Comparison of ENCODE assay signal across 9 cellular contexts in the genomic region with DNA sequence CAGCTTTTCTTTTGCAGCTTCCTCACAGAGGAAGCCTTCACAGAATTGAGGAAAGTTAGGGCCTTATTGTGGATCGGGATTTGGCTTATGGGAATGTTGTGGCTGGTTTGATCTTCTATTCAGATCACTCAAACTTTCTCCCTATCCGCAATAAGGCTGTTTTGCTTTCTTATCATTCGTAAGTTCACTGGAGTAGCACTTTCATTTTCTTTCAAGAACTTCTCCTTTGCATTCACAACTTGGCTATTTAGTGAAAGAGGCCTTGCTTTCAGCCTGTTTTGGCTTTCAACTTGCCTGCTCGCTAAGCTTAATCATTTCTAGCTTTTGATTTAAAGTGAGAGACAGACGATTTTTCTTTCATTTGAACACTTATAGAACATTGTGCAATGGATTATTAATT.
DNase-seq lines count a peak whose midpoint lies in the region; ATAC-seq and TF ChIP-seq lines count a peak whose summit lies in the region.
"Had no signal": no experiment of that assay in that cellular context is flagged by ENCODE, and none has a peak within 500 bp of the region (broad histone marks: within the 10 kb centered on the region; RNA-seq: fewer than 3 reads in every experiment).

No MANE protein-coding gene starts in this region.

- H3K4me2 ChIP-seq in mesendoderm (ENCODE audit: low read length) = no peak overlapping the region

- TF ChIP-seq EP300 in stomach (IDR thresholded peaks at IDR 0.05) = no peak

- H3K9me3 Mint-ChIP-seq in effector memory CD8-positive, alpha-beta T cell = no peaks in the 10 kb centered on the region
- H3K9me3 Mint-ChIP-seq: WTC11 had no signal

- no peak overlapping the region for H3K9ac ChIP-seq in mesendoderm (ENCODE audit: low read length)

- peak; percentile 4 for DNase-seq in GM12865 (ENCODE audit: low read depth)
- no peak for DNase-seq in effector memory CD8-positive, alpha-beta T cell
- DNase-seq in heart left ventricle = no peak
- no peak for DNase-seq in mesendoderm
- no peak for DNase-seq in stomach

- H3K79me2 ChIP-seq in mesendoderm (ENCODE audit: control insufficient read depth, insufficient read depth, low read length) = no peaks in the 10 kb centered on the region

- H3K23ac ChIP-seq in mesendoderm (ENCODE audit: low read length) = no peak overlapping the region

- H4K8ac ChIP-seq in mesendoderm (ENCODE audit: low read depth, low read length) = no peak overlapping the region

- no peak overlapping the region for H2BK120ac ChIP-seq in mesendoderm (ENCODE audit: low read depth, low read length)

- no peaks in the 10 kb centered on the region for H3K27me3 ChIP-seq in heart left ventricle
- H3K27me3 ChIP-seq in mesendoderm (ENCODE audit: insufficient read depth, low read length, poor library complexity) = no peaks in the 10 kb centered on the region
- no peaks in the 10 kb centered on the region for H3K27me3 ChIP-seq in stomach

- no peak overlapping the region for H3K4ac ChIP-seq in mesendoderm (ENCODE audit: low read depth, low read length)

- intact Hi-C loops in heart left ventricle (cut with DNase I) (no loop called here), stomach (cut with DNase I; ENCODE audit: low total_unique reads) (no loop called here)

- H2AK5ac ChIP-seq in mesendoderm (ENCODE audit: low read length) = no peak overlapping the region

- peaks cover 5 to 8% of the 10 kb centered on the region in 2 donors for H3K4me1 Mint-ChIP-seq in effector memory CD8-positive, alpha-beta T cell (ENCODE audit: low read depth in 2 of 2)
- H3K4me1 Mint-ChIP-seq: WTC11 had no signal

- H3K27me3 Mint-ChIP-seq in effector memory CD8-positive, alpha-beta T cell = no peaks in the 10 kb centered on the region

- H3K79me1 ChIP-seq in mesendoderm (ENCODE audit: low read length) = no peaks in the 10 kb centered on the region

- peaks cover 0 to 5% (median 0%) of the 10 kb centered on the region in 12 donors for H3K4me1 ChIP-seq in heart left ventricle
- H3K4me1 ChIP-seq in mesendoderm (ENCODE audit: control insufficient read depth, low read depth, low read length) = no peaks in the 10 kb centered on the region
- H3K4me1 ChIP-seq in stomach = peaks cover 0 to 13% (median 0%) of the 10 kb centered on the region in 4 donors

- 65 to 77% (median 73%) methylated on average over 5 of the region's 5 CpGs for WGBS in heart left ventricle, 4 donors
- no CpG with 5 or more reads among the region's 5 CpGs for WGBS in mesendoderm (ENCODE audit: extremely low coverage, insufficient coverage, low lambda C conversion rate)
- 18 to 49% (median 35%) methylated on average over 5 of the region's 5 CpGs for WGBS in stomach, 5 donors

- peak overlapping the region; percentile 71 for H3K4me3 Mint-ChIP-seq in effector memory CD8-positive, alpha-beta T cell
- H3K4me3 Mint-ChIP-seq: WTC11 had no signal

- H3K4me3 ChIP-seq in GM12865 (ENCODE audit: low read depth, low read length) = no peak overlapping the region
- peak overlapping the region in 1 of 12 donors; percentile 5 for H3K4me3 ChIP-seq in heart left ventricle
- H3K4me3 ChIP-seq in mesendoderm (ENCODE audit: low read length) = no peak overlapping the region
- H3K4me3 ChIP-seq in stomach = no peak overlapping the region

- no peak overlapping the region for H4K5ac ChIP-seq in mesendoderm (ENCODE audit: low read length)

- TF ChIP-seq CTCF in GM12865 (IDR thresholded peaks at IDR 0.05; ENCODE audit: insufficient read depth, low read depth, low read length, missing control alignments) (no peak), heart left ventricle (IDR thresholded peaks at IDR 0.05) (no peak), stomach (IDR thresholded peaks at IDR 0.05) (no peak)

- peaks cover 0 to 9% (median 0%) of the 10 kb centered on the region in 12 donors for H3K9me3 ChIP-seq in heart left ventricle
- no peaks in the 10 kb centered on the region for H3K9me3 ChIP-seq in stomach

- peak; percentile 54 for ATAC-seq in GM21367 (IDR thresholded peaks at IDR 0.05; ENCODE audit: unreplicated experiment)
- peak; percentile 65 for ATAC-seq in HG03469 (IDR thresholded peaks at IDR 0.05; ENCODE audit: unreplicated experiment)
- peak; percentile 35 for ATAC-seq in effector memory CD8-positive, alpha-beta T cell (replicated peaks)
- no peak for ATAC-seq in heart left ventricle
- no peak for ATAC-seq in esophagus mucosa
- ATAC-seq: WTC11 had no signal

- H2BK15ac ChIP-seq in mesendoderm (replicated peaks; ENCODE audit: low read depth) = no peak overlapping the region

- TF ChIP-seq POLR2A in heart left ventricle (IDR thresholded peaks at IDR 0.05) (no peak), stomach (IDR thresholded peaks at IDR 0.05) (no peak)

- H3K27ac ChIP-seq in heart left ventricle (peak overlapping the region in 2 of 12 donors; percentile 4 to 56), mesendoderm (ENCODE audit: low read depth, low read length) (no peak overlapping the region), stomach (peak overlapping the region in 2 of 5 donors; percentile 40 to 55)

- H3K36me3 Mint-ChIP-seq in effector memory CD8-positive, alpha-beta T cell (ENCODE audit: insufficient read depth) = no peaks in the 10 kb centered on the region
- H3K36me3 Mint-ChIP-seq: WTC11 had no signal

- peak overlapping the region; percentile 16 to 91 for H3K27ac Mint-ChIP-seq in effector memory CD8-positive, alpha-beta T cell
- H3K27ac Mint-ChIP-seq: WTC11 had no signal

- no peak overlapping the region for H3K56ac ChIP-seq in mesendoderm (ENCODE audit: low read length)

- H2BK5ac ChIP-seq in mesendoderm (ENCODE audit: low read length) = no peak overlapping the region

- no peak overlapping the region for H3K18ac ChIP-seq in mesendoderm (ENCODE audit: low read length)

- no peaks in the 10 kb centered on the region for H3K36me3 ChIP-seq in heart left ventricle
- no peaks in the 10 kb centered on the region for H3K36me3 ChIP-seq in mesendoderm (ENCODE audit: control insufficient read depth, insufficient read depth, low read length)
- no peaks in the 10 kb centered on the region for H3K36me3 ChIP-seq in stomach

Comparison
In these comparisons a context has a peak if more than half of its experiments do, and no peak if none do; other contexts are left out.
1. ATAC-seq: peak in GM21367 (single experiment), HG03469 (single experiment) and effector memory CD8-positive, alpha-beta T cell (single experiment); none in heart left ventricle (0 of 4) and esophagus mucosa (single experiment).